In genomic region chr10:110074986-110075664, GRCh38 we compare ENCODE assay signal across 8 cellular contexts.
DNase-seq lines count a peak whose midpoint lies in the region; ATAC-seq, FAIRE-seq and TF ChIP-seq lines count a peak whose summit lies in the region.

No MANE protein-coding gene starts in this region.

- no peak for TF ChIP-seq POLR2A in HepG2 (IDR thresholded peaks at IDR 0.05; ENCODE audit: insufficient read depth in 1 of 2, low read depth in 2 of 2, low read length in 2 of 2)

- POLR2A ChIA-PET in HepG2 (lab: Yijun Ruan, JAX) = no interaction called here

- no peaks in the 10 kb centered on the region for H3K27me3 ChIP-seq in liver (ENCODE audit: control insufficient read depth in 4 of 4, insufficient read depth in 4 of 4, low read length in 3 of 4)
- no peaks in the 10 kb centered on the region for H3K27me3 ChIP-seq in HepG2 (ENCODE audit: control insufficient read depth in 1 of 2, insufficient read depth in 2 of 2, low read length in 2 of 2)
- no peaks in the 10 kb centered on the region for H3K27me3 ChIP-seq in lower lobe of right lung (ENCODE audit: low read depth)
- no peaks in the 10 kb centered on the region for H3K27me3 ChIP-seq in aorta (ENCODE audit: control insufficient read depth in 1 of 2, insufficient read depth in 2 of 2, low read length in 1 of 2)

- H3K4me2 ChIP-seq in HepG2 (ENCODE audit: low read depth, low read length) = no peak overlapping the region

- FAIRE-seq in HepG2 (lab: Jason Lieb, UNC) = no peak

- DNase-seq in HepG2 (ENCODE audit: low spot score) (no peak), lower lobe of right lung (no peak), aorta (no peak), COLO829 (ENCODE audit: low spot score) (no peak)

- H3K27ac ChIP-seq in liver (ENCODE audit: low read depth in 1 of 2, low read length in 2 of 2) (peak overlapping the region in 1 of 2 donors; percentile 50), HepG2 (ENCODE audit: extremely low read length, insufficient read depth, low read length) (no peak overlapping the region), lower lobe of right lung (peak overlapping the region; percentile 56), aorta (ENCODE audit: low read depth in 1 of 2, low read length in 2 of 2) (no peak overlapping the region)

- H3K4me3 ChIP-seq in liver (ENCODE audit: low read depth in 1 of 3, low read length in 3 of 3) (no peak overlapping the region), HepG2 (replicated peaks in 1 of 3; ENCODE audit: insufficient read depth in 1 of 3, low read depth in 2 of 3, low read length in 3 of 3) (no peak overlapping the region), lower lobe of right lung (no peak overlapping the region), aorta (ENCODE audit: low read length in 2 of 2) (no peak overlapping the region)

- H3K36me3 ChIP-seq in liver (ENCODE audit: control insufficient read depth in 4 of 4, insufficient read depth in 3 of 4, low read depth in 1 of 4, low read length in 3 of 4) (no peaks in the 10 kb centered on the region), HepG2 (replicated peaks in 1 of 2; ENCODE audit: control insufficient read depth in 1 of 2, insufficient read depth in 2 of 2, low read length in 2 of 2) (no peaks in the 10 kb centered on the region), lower lobe of right lung (no peaks in the 10 kb centered on the region), aorta (ENCODE audit: control insufficient read depth in 1 of 2, insufficient read depth in 2 of 2, low read length in 1 of 2) (no peaks in the 10 kb centered on the region)

- TF ChIP-seq CTCF in liver (IDR thresholded peaks at IDR 0.05; ENCODE audit: low read depth, low read length, missing input control) = no peak
- TF ChIP-seq CTCF in HepG2 (CRISPR knock-in tag; IDR thresholded peaks at IDR 0.05) = no peak
- no peak for TF ChIP-seq CTCF in brain (conservative IDR thresholded peaks at IDR 0.05)
- no peak for TF ChIP-seq CTCF in lower lobe of right lung (IDR thresholded peaks at IDR 0.05)

- no peaks in the 10 kb centered on the region for H4K20me1 ChIP-seq in HepG2 (ENCODE audit: insufficient read depth, low read length)

- H3K4me1 Mint-ChIP-seq in brain = peaks cover 74% of the 10 kb centered on the region

- peaks cover 7% of the 10 kb centered on the region for H3K79me2 ChIP-seq in HepG2 (ENCODE audit: insufficient read depth, low read length)

- no TSS peak for BruUV-seq in HepG2 (replicated peaks; lab: Mats Ljungman, UMichigan)

- no peaks in the 10 kb centered on the region for H3K27me3 Mint-ChIP-seq in brain

- CTCF ChIA-PET in HepG2 (lab: Yijun Ruan, JAX; ENCODE audit: low intra/inter-chr PET ratio, low total read pairs) = no interaction called here

- no peak overlapping the region for H3K9ac ChIP-seq in liver (ENCODE audit: low read depth in 1 of 2, low read length in 2 of 2)
- H3K9ac ChIP-seq in HepG2 (ENCODE audit: insufficient read depth, low read depth, low read length) = no peak overlapping the region

- no peak for ATAC-seq in HepG2
- ATAC-seq in lower lobe of right lung = peak in 1 of 2 donors; percentile 16
- ATAC-seq in aorta (ENCODE audit: low FRiP score) = peak; percentile 67
- ATAC-seq in GM19351 (IDR thresholded peaks at IDR 0.05; ENCODE audit: unreplicated experiment) = no peak
- no peak for ATAC-seq in GM18858 (IDR thresholded peaks at IDR 0.05; ENCODE audit: unreplicated experiment)

- in situ Hi-C loops in HepG2 (cut with HindIII; ENCODE audit: extremely low pct_ligation_motif_present, low pct_unique_long_range_greater_than_20kb) = no loop called here

- H2AFZ ChIP-seq in HepG2 (ENCODE audit: low read length) = no peak overlapping the region

- H3K4me1 ChIP-seq in liver (ENCODE audit: control insufficient read depth in 4 of 4, insufficient read depth in 4 of 4, low read length in 3 of 4) (peaks cover 0 to 12% (median 5%) of the 10 kb centered on the region in 4 donors), HepG2 (ENCODE audit: insufficient read depth, low read length) (peaks cover 62% of the 10 kb centered on the region), lower lobe of right lung (peaks cover 73% of the 10 kb centered on the region), aorta (ENCODE audit: control insufficient read depth in 1 of 2, insufficient read depth in 2 of 2, low read length in 2 of 2) (peaks cover 4 to 13% of the 10 kb centered on the region in 2 donors)

- H3K9me3 ChIP-seq in liver (ENCODE audit: control insufficient read depth in 4 of 4, low read length in 3 of 4) (no peaks in the 10 kb centered on the region), HepG2 (ENCODE audit: low read length) (no peaks in the 10 kb centered on the region), lower lobe of right lung (no peaks in the 10 kb centered on the region), aorta (ENCODE audit: control insufficient read depth, low read length) (no peaks in the 10 kb centered on the region)

- H3K4me3 Mint-ChIP-seq in brain = peak overlapping the region; percentile 26 to 61 (median 42)

- peak overlapping the region in 4 of 5 experiments; percentile 49 to 91 (median 80) for H3K27ac Mint-ChIP-seq in brain

- no peaks in the 10 kb centered on the region for H3K9me3 Mint-ChIP-seq in brain

- TF ChIP-seq EP300 in HepG2 (IDR thresholded peaks at IDR 0.05; ENCODE audit: low read depth in 2 of 2, low read length in 2 of 2) (no peak), HepG2 (CRISPR knock-in tag; IDR thresholded peaks at IDR 0.05; ENCODE audit: borderline replicate concordance) (no peak)

- intact Hi-C loops in HepG2 (cut with micrococcal nuclease; ENCODE audit: unreplicated experiment) (loop anchor here (5.0 kb wide), 1 partner anchor 68 kb away; the partner anchor contains the start of gene ADD3), lower lobe of right lung (cut with DNase I) (no loop called here), aorta (cut with DNase I) (no loop called here)

- H3K36me3 Mint-ChIP-seq in brain = no peaks in the 10 kb centered on the region

- TF ChIP-seq RAD21 in liver (IDR thresholded peaks at IDR 0.05) (no peak), HepG2 (CRISPR knock-in tag; IDR thresholded peaks at IDR 0.05) (no peak)

TF ChIP-seq in liver, 16 proteins besides CTCF, POLR2A, EP300 and RAD21:
- TF ChIP-seq NR2F2 (IDR thresholded peaks at IDR 0.05) = peak; percentile 51
- TF ChIP-seq JUND (IDR thresholded peaks at IDR 0.05) = no peak
- no peak for TF ChIP-seq TAF1 (conservative IDR thresholded peaks at IDR 0.05)
- TF ChIP-seq RXRA (IDR thresholded peaks at IDR 0.05) = peak in 1 of 2 donors; percentile 21
- no peak for TF ChIP-seq ZBTB33 (IDR thresholded peaks at IDR 0.05)
- no peak for TF ChIP-seq YY1 (IDR thresholded peaks at IDR 0.05)
TF ChIP-seq in liver: peak in this region for 2.

TF ChIP-seq in HepG2, 621 proteins besides CTCF, POLR2A, EP300 and RAD21 (continues in another document):
- TF ChIP-seq FOXP1 (IDR thresholded peaks at IDR 0.05) (no peak), FOXP1 (CRISPR knock-in tag; IDR thresholded peaks at IDR 0.05) (no peak), ZHX2 (IDR thresholded peaks at IDR 0.05; ENCODE audit: low read depth) (no peak), ZHX2 (CRISPR knock-in tag; IDR thresholded peaks at IDR 0.05; ENCODE audit: borderline replicate concordance) (no peak), THYN1 (CRISPR knock-in tag; IDR thresholded peaks at IDR 0.05; ENCODE audit: borderline replicate concordance, low read depth) (no peak), ATM (IDR thresholded peaks at IDR 0.05; ENCODE audit: borderline replicate concordance) (no peak)
